8 cellular contexts compared by ENCODE assay signal in genomic region chr1:184387871-184388670, GRCh38. TPM values are rescaled to one million over a fixed set of nuclear protein-coding genes. Genes with fewer than 3 reads are reported as not detected.
DNase-seq lines count a peak whose midpoint lies in the region; ATAC-seq and TF ChIP-seq lines count a peak whose summit lies in the region.

No MANE protein-coding gene starts in this region.

- peak overlapping the region; percentile 80 for H3K9ac ChIP-seq in GM23248

- H3K36me3 ChIP-seq in GM23248 (ENCODE audit: low read depth) (no peaks in the 10 kb centered on the region), RWPE2 (ENCODE audit: low read depth) (no peaks in the 10 kb centered on the region)

- DNase-seq in AG09309 (ENCODE audit: low read depth) (peak; percentile 51), GM23248 (peak; percentile 91), RWPE2 (ENCODE audit: low spot score) (no peak), left colon (peak; percentile 46 to 62), NCI-H187 (lab: John Stamatoyannopoulos, UW) (no peak)
- DNase-seq in stimulated activated CD8-positive, alpha-beta memory T cell treated with anti-CD3 and anti-CD28 coated beads, Interleukin-7, amount 100 ng/mL, for 4 hours (ENCODE audit: low read depth in 2 of 2): peak; percentile 3 to 12

- H3K4me3 ChIP-seq in AG09309 (ENCODE audit: control insufficient read depth, low read depth, low read length) (peak overlapping the region; percentile 74), GM23248 (peak overlapping the region; percentile 96), RWPE2 (ENCODE audit: severe bottlenecking) (peak overlapping the region; percentile 57)

- peak overlapping the region; percentile 98 for H3K4me2 ChIP-seq in GM23248 (ENCODE audit: unreplicated experiment)

- 2 to 3% methylated on average over 23 of the region's 23 CpGs for WGBS in GM23248 (ENCODE audit: low coverage in 1 of 2, low lambda C conversion rate in 2 of 2, missing lambda C conversion rate in 2 of 2), 2 experiments

- peaks cover 20% of the 10 kb centered on the region for H3F3A ChIP-seq in GM23248 (ENCODE audit: insufficient read depth)

- H3K27ac ChIP-seq in GM23248 (peak overlapping the region; percentile 61), RWPE2 (ENCODE audit: poor library complexity, severe bottlenecking) (peak overlapping the region; percentile 68), cingulate gyrus (ENCODE audit: low read depth, low read length) (peak overlapping the region; percentile 42)

- intact Hi-C loops in left colon (cut with DNase I, micrococcal nuclease): no loop called here

- no peaks in the 10 kb centered on the region for H4K20me1 ChIP-seq in GM23248 (ENCODE audit: insufficient read depth)

- H3K27me3 ChIP-seq in GM23248 (replicated peaks; ENCODE audit: insufficient read depth) (no peaks in the 10 kb centered on the region), RWPE2 (ENCODE audit: insufficient read depth, poor library complexity, severe bottlenecking) (no peaks in the 10 kb centered on the region)

- in situ Hi-C loops in GM23248 (cut with MboI): loop anchor here (10.0 to 25.0 kb wide), 2 partner anchors 277 to 301 kb away; no protein-coding TSS in a partner anchor

- ATAC-seq in RWPE2 (ENCODE audit: low read depth) (peak; percentile 47), left colon (peak; percentile 26), HG03439 (IDR thresholded peaks at IDR 0.05; ENCODE audit: unreplicated experiment) (no peak)

- H3K4me1 ChIP-seq in GM23248 (ENCODE audit: insufficient read depth) (peaks cover 22% of the 10 kb centered on the region), RWPE2 (ENCODE audit: insufficient read depth, poor library complexity, severe bottlenecking) (peaks cover 23% of the 10 kb centered on the region)

- H2AFZ ChIP-seq in GM23248: peak overlapping the region; percentile 92

- H3K9me2 ChIP-seq in GM23248 (ENCODE audit: insufficient read depth): no peaks in the 10 kb centered on the region

- peaks cover 27% of the 10 kb centered on the region for H3K79me2 ChIP-seq in GM23248 (ENCODE audit: insufficient read depth)

- H3K9me3 ChIP-seq in GM23248 (ENCODE audit: low read depth) (no peaks in the 10 kb centered on the region), RWPE2 (ENCODE audit: severe bottlenecking) (no peaks in the 10 kb centered on the region)

- TF ChIP-seq CTCF in AG09309 (IDR thresholded peaks at IDR 0.05; ENCODE audit: control insufficient read depth, insufficient read depth, low read depth, low read length, missing control alignments): no peak
- TF ChIP-seq CTCF in RWPE2 (IDR thresholded peaks at IDR 0.05; ENCODE audit: poor library complexity, severe bottlenecking): no peak

RNA-seq across cellular contexts. Expression of gene C1orf21, which starts 1.2 kb away (rescaled TPM):
- 11.6 and 20.0 TPM in 2 replicates for total RNA-seq in GM23248 (2014; rRNA removed; shearing (Covaris generic))
- polyA plus RNA-seq in GM23248 (2016; fragmentation: Nextera tagmentation; extraction: Ambion mirVana): 15.3 and 16.7 TPM in 2 replicates
- total RNA-seq in left colon: 100 to 1,000 TPM; 105 to 106 TPM

Comparison
In these comparisons a context has a peak if more than half of its experiments do, and no peak if none do; other contexts are left out.
1. DNase-seq: peak in AG09309 (single experiment), GM23248 (single experiment), left colon (2 of 2) and stimulated activated CD8-positive, alpha-beta memory T cell treated with anti-CD3 and anti-CD28 coated beads, Interleukin-7, amount 100 ng/mL, for 4 hours (2 of 2); none in RWPE2 (single experiment) and NCI-H187 (0 of 2).
2. Peak in every context shown above with its lines, with median percentiles within 50 percentile points of each other: H3K4me3 ChIP-seq and H3K27ac ChIP-seq.